In genomic region chr9:3578786-3579185, GRCh38 we compare ENCODE assay signal across 10 cellular contexts. TPM values are rescaled to one million over a fixed set of nuclear protein-coding genes. Genes with fewer than 3 reads are reported as not detected.
DNase-seq lines count a peak whose midpoint lies in the region; ATAC-seq and TF ChIP-seq lines count a peak whose summit lies in the region.
"Had no signal": no experiment of that assay in that cellular context is flagged by ENCODE, and none has a peak within 500 bp of the region (broad histone marks: within the 10 kb centered on the region; RNA-seq: fewer than 3 reads in every experiment).

No MANE protein-coding gene starts in this region.

- DNase-seq in AG09309 (ENCODE audit: low read depth) (peak; percentile 54), ELR (ENCODE audit: low read depth) (peak; percentile 49), adipocyte (ENCODE audit: low read depth) (peak; percentile 65), iris pigment epithelial cell (ENCODE audit: low read depth) (peak; percentile 84), DMS153 (lab: John Stamatoyannopoulos, UW) (no peak), MG63 (no peak)
- DNase-seq: activated CD4-positive, CD25-positive, alpha-beta regulatory T cell treated with anti-CD3 and anti-CD28 coated beads, Interleukin-2, amount 50 U/mL, for 72 hours; RPMI8226 had no signal

- peak overlapping the region; percentile 23 for H3K9ac ChIP-seq in adipocyte (ENCODE audit: low read length)

- no peaks in the 10 kb centered on the region for H3K36me3 ChIP-seq in adipocyte (ENCODE audit: control insufficient read depth, insufficient read depth, low read length, severe bottlenecking)
- H3K36me3 ChIP-seq in MG63, result no peaks in the 10 kb centered on the region
- H3K36me3 ChIP-seq: thoracic aorta had no signal

- no peak overlapping the region for H3K4me3 ChIP-seq in AG09309 (ENCODE audit: control insufficient read depth, low read depth, low read length)
- no peak overlapping the region for H3K4me3 ChIP-seq in adipocyte (ENCODE audit: low read length)
- no peak overlapping the region for H3K4me3 ChIP-seq in MG63
- H3K4me3 ChIP-seq: thoracic aorta had no signal

- peaks cover 7% of the 10 kb centered on the region for H3K4me1 ChIP-seq in adipocyte (ENCODE audit: control insufficient read depth, insufficient read depth, low read length)

- no peak for TF ChIP-seq CTCF in AG09309 (IDR thresholded peaks at IDR 0.05; ENCODE audit: control insufficient read depth, insufficient read depth, low read depth, low read length, missing control alignments)

- H3K9me3 ChIP-seq in adipocyte (ENCODE audit: control insufficient read depth, low read length) (peaks cover 10% of the 10 kb centered on the region), MG63 (no peaks in the 10 kb centered on the region)

- H3K27me3 ChIP-seq in adipocyte (replicated peaks; ENCODE audit: control insufficient read depth, insufficient read depth, low read length), result no peaks in the 10 kb centered on the region
- no peaks in the 10 kb centered on the region for H3K27me3 ChIP-seq in MG63

- ATAC-seq in GM18858 (IDR thresholded peaks at IDR 0.05; ENCODE audit: unreplicated experiment), result no peak

RNA-seq across cellular contexts. Expression of gene RFX3, which starts 53.0 kb away (rescaled TPM):
- total RNA-seq in MG63 (2014; rRNA removed; shearing (Covaris generic); ENCODE audit: low replicate concordance), result 0.72 and 1.2 TPM in 2 replicates

Comparison
In these comparisons a context has a peak if more than half of its experiments do, and no peak if none do; other contexts are left out.
1. DNase-seq: peak in AG09309 (single experiment), ELR (single experiment), adipocyte (single experiment) and iris pigment epithelial cell (single experiment); none in DMS153 (single experiment) and MG63 (single experiment).